20 cellular contexts compared by ENCODE assay signal in the genomic region with DNA sequence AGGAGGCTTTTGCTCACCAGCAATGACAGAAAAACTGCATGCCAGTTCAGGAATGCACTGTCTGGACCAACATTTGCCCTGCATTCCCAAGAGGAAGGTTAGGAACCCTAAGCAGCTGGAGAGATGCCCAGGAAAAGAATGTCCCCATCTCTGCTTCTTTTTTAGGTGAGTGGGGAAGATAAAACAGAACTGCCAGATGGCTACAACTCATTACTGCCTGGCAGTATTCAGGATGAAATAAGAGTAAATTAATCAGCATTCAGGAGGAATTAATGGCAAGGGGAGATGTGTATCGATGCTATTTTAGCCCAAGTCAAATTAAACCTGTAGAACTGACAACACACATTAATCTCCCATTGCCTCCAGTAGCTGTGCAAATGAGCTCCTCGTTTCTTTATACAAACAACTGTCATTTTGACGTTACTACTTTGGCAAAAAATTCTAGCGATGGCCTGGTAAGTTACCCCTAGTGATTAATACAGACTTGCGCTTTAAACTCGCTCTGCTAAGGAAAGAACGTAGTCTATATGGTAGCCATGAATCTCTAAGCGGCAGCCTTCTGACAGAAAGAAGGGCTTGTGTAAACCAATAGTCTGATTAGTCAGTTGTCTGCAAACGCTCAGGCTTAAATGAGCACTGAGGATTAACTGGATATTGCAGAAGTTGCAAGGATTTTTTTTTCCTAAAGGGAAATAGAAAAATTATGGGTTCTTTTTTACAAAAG. TPM values are rescaled to one million over a fixed set of nuclear protein-coding genes. Genes with fewer than 3 reads are reported as not detected.
DNase-seq lines count a peak whose midpoint lies in the region; ATAC-seq, FAIRE-seq and TF ChIP-seq lines count a peak whose summit lies in the region.
"Had no signal": no experiment of that assay in that cellular context is flagged by ENCODE, and none has a peak within 500 bp of the region (broad histone marks: within the 10 kb centered on the region; RNA-seq: fewer than 3 reads in every experiment).

No MANE protein-coding gene starts in this region.

- intact Hi-C loops in dorsolateral prefrontal cortex (cut with DNase I): no loop called here

- no peak for TF ChIP-seq POLR2A in GM18505 (IDR thresholded peaks at IDR 0.05; ENCODE audit: borderline replicate concordance, extremely low read depth, insufficient read depth, insufficient read length)

- H2AFZ ChIP-seq in neural cell (ENCODE audit: low read depth, low read length): no peak overlapping the region

- H3F3A ChIP-seq in neural cell (ENCODE audit: insufficient read depth, low read length, poor library complexity, severe bottlenecking): no peaks in the 10 kb centered on the region

- DNase-seq in D721Med (ENCODE audit: insufficient read length, low spot score): no peak
- DNase-seq in NCI-H524 treated with DMSO at 0.1 percent for 48 hours (lab: John Stamatoyannopoulos, UW): peak; percentile 98
- no peak for DNase-seq in dorsolateral prefrontal cortex
- DNase-seq in activated naive CD4-positive, alpha-beta T cell treated with Interleukin-2 at 50 U/mL for 16 hours: no peak
- no peak for DNase-seq in NCI-H2196 treated with DMSO at 0.1 percent for 48 hours (lab: John Stamatoyannopoulos, UW; ENCODE audit: unreplicated experiment)
- no peak for DNase-seq in left lobe of liver (ENCODE audit: low spot score)
- DNase-seq: activated effector memory CD4-positive, alpha-beta T cell treated with anti-CD3 and anti-CD28 coated beads, Interleukin-2, amount 50 U/mL, for 16 hours; aorta; DMS153; natural killer cell; NCI-H1048; stimulated activated CD4-positive, alpha-beta T cell treated with anti-CD3 and anti-CD28 coated beads, Interleukin-4, amount 100 ng/mL, for 4 hours; transverse colon had no signal

- H3K27me3 ChIP-seq in dorsolateral prefrontal cortex (no peaks in the 10 kb centered on the region), neural cell (ENCODE audit: insufficient read depth, low read depth, low read length) (no peaks in the 10 kb centered on the region)
- H3K27me3 ChIP-seq: esophagus muscularis mucosa, transverse colon had no signal

- peak; percentile 88 for FAIRE-seq in D721Med (lab: Jason Lieb, UNC)
- FAIRE-seq: H1 had no signal

- no peak for TF ChIP-seq RAD21 in neural cell (conservative IDR thresholded peaks at IDR 0.05)

- no peaks in the 10 kb centered on the region for H3K36me3 ChIP-seq in neural cell (ENCODE audit: insufficient read depth, low read length)
- H3K36me3 ChIP-seq: esophagus muscularis mucosa, transverse colon had no signal

- ATAC-seq in left lobe of liver: no peak
- no peak for ATAC-seq in GM18505 (IDR thresholded peaks at IDR 0.05; ENCODE audit: unreplicated experiment)
- ATAC-seq: natural killer cell had no signal

- H3K9ac ChIP-seq in neural cell (ENCODE audit: low read length): no peak overlapping the region

- H3K4me3 ChIP-seq in dorsolateral prefrontal cortex (peak overlapping the region in 30 of 59 donors; percentile 3 to 48 (median 22)), neural cell (ENCODE audit: low read length) (peak overlapping the region; percentile 15)
- H3K4me3 ChIP-seq: esophagus muscularis mucosa, transverse colon had no signal

- H3K9me3 ChIP-seq in neural cell (ENCODE audit: low read length): no peaks in the 10 kb centered on the region
- H3K9me3 ChIP-seq: esophagus muscularis mucosa, transverse colon had no signal

- no peak overlapping the region for H3K4me2 ChIP-seq in neural cell (ENCODE audit: low read length)

- H3K79me2 ChIP-seq in neural cell (replicated peaks; ENCODE audit: insufficient read depth, low read length): no peaks in the 10 kb centered on the region

- TF ChIP-seq CTCF in D721Med (IDR thresholded peaks at IDR 0.05; ENCODE audit: insufficient read depth, missing control alignments) (no peak), dorsolateral prefrontal cortex (IDR thresholded peaks at IDR 0.05 in 54 of 56, conservative IDR thresholded peaks at IDR 0.05 in 2 of 56; ENCODE audit: low read depth in 1 of 56, partially characterized antibody in 56 of 56) (no peak), neural cell (IDR thresholded peaks at IDR 0.05; ENCODE audit: poor library complexity, severe bottlenecking) (no peak)

- no peaks in the 10 kb centered on the region for H4K20me1 ChIP-seq in neural cell (ENCODE audit: insufficient read depth)

- no peak for TF ChIP-seq EP300 in neural cell (conservative IDR thresholded peaks at IDR 0.05; ENCODE audit: poor library complexity, severe bottlenecking)

- H3K27ac ChIP-seq in dorsolateral prefrontal cortex (no peak overlapping the region), neural cell (ENCODE audit: low read length) (no peak overlapping the region)
- H3K27ac ChIP-seq: esophagus muscularis mucosa, transverse colon had no signal

- H3K9me2 ChIP-seq in neural cell (ENCODE audit: insufficient read depth, low read length): no peaks in the 10 kb centered on the region

TF ChIP-seq in neural cell, 6 proteins besides CTCF, POLR2A, EP300 and RAD21:
- TF ChIP-seq MXI1 (conservative IDR thresholded peaks at IDR 0.05; ENCODE audit: poor library complexity, severe bottlenecking): no peak
- no peak for TF ChIP-seq TAF1 (IDR thresholded peaks at IDR 0.05; ENCODE audit: low read depth)
- TF ChIP-seq SMC3 (conservative IDR thresholded peaks at IDR 0.05; ENCODE audit: poor library complexity): no peak
- TF ChIP-seq EZH2 (IDR thresholded peaks at IDR 0.05; ENCODE audit: borderline replicate concordance, insufficient read depth, low read length, poor library complexity, severe bottlenecking): no peak
- no peak for TF ChIP-seq POLR2AphosphoS5 (IDR thresholded peaks at IDR 0.05)
- TF ChIP-seq, protein P1, sequence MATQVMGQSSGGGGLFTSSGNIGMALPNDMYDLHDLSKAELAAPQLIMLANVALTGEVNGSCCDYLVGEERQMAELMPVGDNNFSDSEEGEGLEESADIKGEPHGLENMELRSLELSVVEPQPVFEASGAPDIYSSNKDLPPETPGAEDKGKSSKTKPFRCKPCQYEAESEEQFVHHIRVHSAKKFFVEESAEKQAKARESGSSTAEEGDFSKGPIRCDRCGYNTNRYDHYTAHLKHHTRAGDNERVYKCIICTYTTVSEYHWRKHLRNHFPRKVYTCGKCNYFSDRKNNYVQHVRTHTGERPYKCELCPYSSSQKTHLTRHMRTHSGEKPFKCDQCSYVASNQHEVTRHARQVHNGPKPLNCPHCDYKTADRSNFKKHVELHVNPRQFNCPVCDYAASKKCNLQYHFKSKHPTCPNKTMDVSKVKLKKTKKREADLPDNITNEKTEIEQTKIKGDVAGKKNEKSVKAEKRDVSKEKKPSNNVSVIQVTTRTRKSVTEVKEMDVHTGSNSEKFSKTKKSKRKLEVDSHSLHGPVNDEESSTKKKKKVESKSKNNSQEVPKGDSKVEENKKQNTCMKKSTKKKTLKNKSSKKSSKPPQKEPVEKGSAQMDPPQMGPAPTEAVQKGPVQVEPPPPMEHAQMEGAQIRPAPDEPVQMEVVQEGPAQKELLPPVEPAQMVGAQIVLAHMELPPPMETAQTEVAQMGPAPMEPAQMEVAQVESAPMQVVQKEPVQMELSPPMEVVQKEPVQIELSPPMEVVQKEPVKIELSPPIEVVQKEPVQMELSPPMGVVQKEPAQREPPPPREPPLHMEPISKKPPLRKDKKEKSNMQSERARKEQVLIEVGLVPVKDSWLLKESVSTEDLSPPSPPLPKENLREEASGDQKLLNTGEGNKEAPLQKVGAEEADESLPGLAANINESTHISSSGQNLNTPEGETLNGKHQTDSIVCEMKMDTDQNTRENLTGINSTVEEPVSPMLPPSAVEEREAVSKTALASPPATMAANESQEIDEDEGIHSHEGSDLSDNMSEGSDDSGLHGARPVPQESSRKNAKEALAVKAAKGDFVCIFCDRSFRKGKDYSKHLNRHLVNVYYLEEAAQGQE (IDR thresholded peaks at IDR 0.05; ENCODE audit: borderline replicate concordance): no peak

RNA-seq across cellular contexts. Expression of a gene that starts 16.7 kb away (rescaled TPM):
- total RNA-seq in dorsolateral prefrontal cortex (not detected), left lobe of liver (22.2 TPM)
- polyA plus RNA-seq in neural cell: not detected in 2 replicates
- polyA minus RNA-seq in neural cell: not detected in 2 replicates
- total RNA-seq: activated CD8-positive, alpha-beta memory T cell treated with anti-CD3 and anti-CD28 coated beads for 36 hours; aorta; esophagus muscularis mucosa; H1; lower leg skin; natural killer cell; transverse colon had no signal
- polyA plus RNA-seq: BJ, H1 had no signal

Comparison
In these comparisons a context has a peak if more than half of its experiments do, and no peak if none do; other contexts are left out.
1. RNA of a gene that starts 16.7 kb away (total RNA-seq): 22.2 TPM in left lobe of liver (single experiment); not detected in dorsolateral prefrontal cortex; every median in the first group is over 10 times any median in the second.